ENCODE assay signal across 8 cellular contexts in genomic region chr6:144581807-144582537, GRCh38.
DNase-seq lines count a peak whose midpoint lies in the region; ATAC-seq and TF ChIP-seq lines count a peak whose summit lies in the region.

No MANE protein-coding gene starts in this region.

- TF ChIP-seq RAD21 in SK-N-SH (IDR thresholded peaks at IDR 0.05; ENCODE audit: low read length), result peak; percentile 72

- peak; percentile 14 for TF ChIP-seq CTCF in HL-60 (IDR thresholded peaks at IDR 0.05; ENCODE audit: insufficient read depth, low read length)
- peak; percentile 63 for TF ChIP-seq CTCF in SK-N-SH (IDR thresholded peaks at IDR 0.05)
- peak; percentile 52 for TF ChIP-seq CTCF in endothelial cell (IDR thresholded peaks at IDR 0.05; ENCODE audit: unreplicated experiment)
- peak; percentile 54 for TF ChIP-seq CTCF in natural killer cell (IDR thresholded peaks at IDR 0.05)

- POLR2A ChIA-PET in SK-N-SH (lab: Yijun Ruan, JAX), result no interaction called here

- H3K4me3 ChIP-seq in HL-60 (replicated peaks; ENCODE audit: insufficient read depth, low read length) (no peak overlapping the region), SK-N-SH (ENCODE audit: low read depth in 2 of 2, low read length in 1 of 2) (no peak overlapping the region; a peak in 1 of 4 replicates)

- no peak overlapping the region for H3K27ac ChIP-seq in HL-60 (replicated peaks)
- peak overlapping the region in 1 of 2 experiments; percentile 87; a peak in 2 of 4 replicates for H3K27ac ChIP-seq in SK-N-SH (ENCODE audit: low read depth in 2 of 2, low read length in 1 of 2)

- H3K4me2 ChIP-seq in SK-N-SH, result peak overlapping the region; percentile 74; the same call in 1 of the 2 replicates

- no peak overlapping the region for H2AFZ ChIP-seq in SK-N-SH (ENCODE audit: low read depth)

- H3K4me3 Mint-ChIP-seq in endothelial cell (ENCODE audit: unreplicated experiment) (no peak overlapping the region), natural killer cell (no peak overlapping the region)

- H3K27me3 ChIP-seq in HL-60 (ENCODE audit: insufficient read depth, poor library complexity, severe bottlenecking) (no peaks in the 10 kb centered on the region), SK-N-SH (ENCODE audit: insufficient read depth) (no peaks in the 10 kb centered on the region)

- H3K27me3 Mint-ChIP-seq in endothelial cell (ENCODE audit: unreplicated experiment), result peaks cover 1% of the 10 kb centered on the region
- H3K27me3 Mint-ChIP-seq in natural killer cell (ENCODE audit: low read depth in 2 of 2), result no peaks in the 10 kb centered on the region

- WGBS in SK-N-SH (ENCODE audit: low lambda C conversion rate), result 11% methylated on average over 5 of the region's 5 CpGs

- H3K36me3 Mint-ChIP-seq in endothelial cell (ENCODE audit: low read depth, unreplicated experiment) (peaks cover 12% of the 10 kb centered on the region), natural killer cell (peaks cover 5% of the 10 kb centered on the region)

- ATAC-seq in natural killer cell (peak in 2 of 3 donors; percentile 24 to 59), HG02840 (IDR thresholded peaks at IDR 0.05; ENCODE audit: low FRiP score, unreplicated experiment) (no peak), HG03521 (IDR thresholded peaks at IDR 0.05; ENCODE audit: unreplicated experiment) (no peak)

- H3K9ac ChIP-seq in SK-N-SH, result no peak overlapping the region

- H3K9me3 Mint-ChIP-seq in endothelial cell (ENCODE audit: unreplicated experiment) (no peaks in the 10 kb centered on the region), natural killer cell (no peaks in the 10 kb centered on the region)

- H3K4me1 Mint-ChIP-seq in endothelial cell (ENCODE audit: unreplicated experiment), result peaks cover 11% of the 10 kb centered on the region
- peaks cover 47 to 57% of the 10 kb centered on the region in 2 donors for H3K4me1 Mint-ChIP-seq in natural killer cell

- peak in 1 of 2 experiments; percentile 38; a peak in 1 of 4 replicates for TF ChIP-seq EP300 in SK-N-SH (IDR thresholded peaks at IDR 0.05; ENCODE audit: borderline replicate concordance in 1 of 2, low read depth in 1 of 2, low read length in 1 of 2)

- no peaks in the 10 kb centered on the region for H4K20me1 ChIP-seq in SK-N-SH (ENCODE audit: insufficient read depth)

- DNase-seq in DMS153 (lab: John Stamatoyannopoulos, UW) (peak; percentile 37), HL-60 (ENCODE audit: low read depth in 1 of 2, low spot score in 1 of 2) (peak in 1 of 2 experiments; percentile 17), SK-N-SH (peak; percentile 31), endothelial cell (ENCODE audit: low spot score) (peak; percentile 23), natural killer cell (no peak), AG08395 (ENCODE audit: low spot score) (no peak)

- peaks cover 0 to 14% of the 10 kb centered on the region in 2 experiments; a peak in 3 of 4 replicates for H3K4me1 ChIP-seq in SK-N-SH (ENCODE audit: control insufficient read depth in 1 of 2, insufficient read depth in 2 of 2, low read depth in 1 of 2, low read length in 1 of 2)

- H3K9me2 ChIP-seq in SK-N-SH, result no peaks in the 10 kb centered on the region

- no peak overlapping the region for H3K27ac Mint-ChIP-seq in endothelial cell (ENCODE audit: unreplicated experiment)
- peak overlapping the region; percentile 90 to 91 for H3K27ac Mint-ChIP-seq in natural killer cell

- peaks cover 0 to 2% of the 10 kb centered on the region in 2 experiments for H3K36me3 ChIP-seq in SK-N-SH (replicated peaks in 1 of 2; ENCODE audit: control insufficient read depth in 1 of 2, insufficient read depth in 2 of 2, low read length in 1 of 2)

- H3K79me2 ChIP-seq in SK-N-SH (ENCODE audit: insufficient read depth), result no peaks in the 10 kb centered on the region

- no peaks in the 10 kb centered on the region for H3K9me3 ChIP-seq in SK-N-SH

- intact Hi-C loops in natural killer cell (cut with micrococcal nuclease), result loop anchor here (2.0 to 10.0 kb wide), 4 partner anchors 75 to 633 kb away; no protein-coding TSS in a partner anchor

- peaks cover 13% of the 10 kb centered on the region for H3F3A ChIP-seq in SK-N-SH (replicated peaks; ENCODE audit: insufficient read depth)

- CTCF ChIA-PET in SK-N-SH (lab: Yijun Ruan, JAX), result interaction anchor here (0.8 to 5.6 kb wide), 13 partner anchors 20 to 1153 kb away, joined by 3 to 75 read pairs (median 4); partner anchors contain the start of gene EPM2A

TF ChIP-seq in SK-N-SH, 30 proteins besides CTCF, POLR2A, EP300 and RAD21:
- TF ChIP-seq YY1 (IDR thresholded peaks at IDR 0.05; ENCODE audit: low read depth) (no peak), CHD2 (IDR thresholded peaks at IDR 0.05; ENCODE audit: low read length, partially characterized antibody) (peak; percentile 16), EZH2phosphoT487 (IDR thresholded peaks at IDR 0.05; ENCODE audit: borderline replicate concordance, low read depth) (no peak), TEAD4 (IDR thresholded peaks at IDR 0.05; ENCODE audit: borderline replicate concordance, insufficient read depth) (no peak), SMC3 (IDR thresholded peaks at IDR 0.05; ENCODE audit: low read depth, low read length) (peak; percentile 42; the same call in 1 of the 2 replicates), SIN3A (IDR thresholded peaks at IDR 0.05; ENCODE audit: borderline replicate concordance, low read depth, low read length) (no peak), TAF1 (IDR thresholded peaks at IDR 0.05; ENCODE audit: borderline replicate concordance, low read depth, low read length) (no peak), RCOR1 (IDR thresholded peaks at IDR 0.05; ENCODE audit: low read length) (0 out of 2 replicates have a peak, but pooled peaks have one; percentile 6), REST (IDR thresholded peaks at IDR 0.05; ENCODE audit: low read depth, low read length) (no peak), RXRA (IDR thresholded peaks at IDR 0.05; ENCODE audit: borderline replicate concordance, low read depth) (no peak), USF1 (IDR thresholded peaks at IDR 0.05; ENCODE audit: borderline replicate concordance, low read depth) (no peak), MEF2A (IDR thresholded peaks at IDR 0.05; ENCODE audit: borderline replicate concordance, low read depth) (no peak), FOSL2 (IDR thresholded peaks at IDR 0.05; ENCODE audit: borderline replicate concordance, low read depth) (no peak)
TF ChIP-seq in SK-N-SH: peak in this region for 3.

Comparison
In these comparisons a context has a peak if more than half of its experiments do, and no peak if none do; other contexts are left out.
1. DNase-seq: peak in DMS153 (single experiment), SK-N-SH (single experiment) and endothelial cell (single experiment); none in natural killer cell (single experiment) and AG08395 (single experiment).
2. ATAC-seq: peak in natural killer cell (2 of 3); none in HG02840 (single experiment) and HG03521 (single experiment).
3. Peak in every context shown above with its lines, with median percentiles within 50 percentile points of each other: CTCF ChIP-seq.